8 cellular contexts compared by ENCODE assay signal in the genomic region with DNA sequence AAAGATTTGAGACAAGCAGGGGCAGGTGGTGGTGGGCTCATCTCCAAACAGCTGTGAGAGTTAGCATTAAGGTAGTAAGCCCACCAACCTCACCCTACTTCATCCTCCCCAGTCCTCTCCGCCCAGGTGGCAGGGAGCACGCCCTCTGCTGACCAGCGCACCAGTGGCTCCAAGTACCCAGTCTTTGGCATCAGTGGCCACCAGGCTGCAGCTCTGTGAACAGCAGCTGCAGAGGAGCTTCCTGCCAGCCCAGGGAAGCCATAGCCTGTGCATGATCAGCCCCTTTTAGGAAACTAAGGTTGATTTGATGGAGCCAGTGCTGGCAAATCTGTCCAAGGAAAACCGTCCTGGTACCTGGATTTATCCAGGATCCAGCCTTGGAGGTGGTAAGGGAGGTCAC. TPM values are rescaled to one million over a fixed set of nuclear protein-coding genes. Genes with fewer than 3 reads are reported as not detected.
A peak's percentile ranks its signal among the peaks of the same experiment; 100 is the strongest.
DNase-seq lines count a peak whose midpoint lies in the region; TF ChIP-seq lines count a peak whose summit lies in the region.

No MANE protein-coding gene starts in this region.

- CTCF ChIA-PET in activated CD4-positive, alpha-beta memory T cell treated with anti-CD3 and anti-CD28 coated beads, Interleukin-2, amount 10 ng/mL, durations not matched to agents 7 days and 5 days (lab: Charles Lee): interaction anchor here (0.7 to 6.0 kb wide), 10 partner anchors 10 to 80 kb away, joined by 3 to 40 read pairs (median 4); no protein-coding TSS in a partner anchor

- no peak overlapping the region for H3K27ac Mint-ChIP-seq in activated CD4-positive, alpha-beta memory T cell treated with anti-CD3 and anti-CD28 coated beads, Interleukin-2, amount 10 ng/mL, durations not matched to agents 7 days and 5 days

- H3K27me3 Mint-ChIP-seq in activated CD4-positive, alpha-beta memory T cell treated with anti-CD3 and anti-CD28 coated beads, Interleukin-2, amount 10 ng/mL, durations not matched to agents 7 days and 5 days: peaks cover 7% of the 10 kb centered on the region

- no peak overlapping the region for H3K4me3 ChIP-seq in LNCaP clone FGC (ENCODE audit: low read depth, low read length)

- TF ChIP-seq CTCF in GM20000 (IDR thresholded peaks at IDR 0.05; ENCODE audit: extremely low read depth, missing control alignments): peak; percentile 49
- peak; percentile 83 for TF ChIP-seq CTCF in LNCaP clone FGC (IDR thresholded peaks at IDR 0.05; ENCODE audit: control insufficient read depth, extremely low read depth, insufficient read depth)

- peak; percentile 45 for DNase-seq in COLO829 (ENCODE audit: low spot score)
- DNase-seq in GM20000 (ENCODE audit: low spot score): no peak
- DNase-seq in LNCaP clone FGC (ENCODE audit: low read depth): no peak
- peak; percentile 18 for DNase-seq in activated CD4-positive, alpha-beta memory T cell treated with anti-CD3 and anti-CD28 coated beads, Interleukin-2, amount 10 ng/mL, durations not matched to agents 7 days and 5 days
- peak; percentile 24 for DNase-seq in iris pigment epithelial cell (ENCODE audit: low read depth)
- no peak for DNase-seq in NCI-H1694 (lab: John Stamatoyannopoulos, UW)
- DNase-seq in NCI-H510A treated with DMSO at 0.1 percent for 48 hours (lab: John Stamatoyannopoulos, UW): no peak
- no peak for DNase-seq in retina

- no peaks in the 10 kb centered on the region for H3K9me3 Mint-ChIP-seq in activated CD4-positive, alpha-beta memory T cell treated with anti-CD3 and anti-CD28 coated beads, Interleukin-2, amount 10 ng/mL, durations not matched to agents 7 days and 5 days

- no peak overlapping the region for H3K4me3 Mint-ChIP-seq in activated CD4-positive, alpha-beta memory T cell treated with anti-CD3 and anti-CD28 coated beads, Interleukin-2, amount 10 ng/mL, durations not matched to agents 7 days and 5 days

- no peaks in the 10 kb centered on the region for H3K36me3 Mint-ChIP-seq in activated CD4-positive, alpha-beta memory T cell treated with anti-CD3 and anti-CD28 coated beads, Interleukin-2, amount 10 ng/mL, durations not matched to agents 7 days and 5 days (ENCODE audit: low read depth)

- POLR2A ChIA-PET in activated CD4-positive, alpha-beta memory T cell treated with anti-CD3 and anti-CD28 coated beads, Interleukin-2, amount 10 ng/mL, durations not matched to agents 7 days and 5 days (lab: Charles Lee): no interaction called here

- no peaks in the 10 kb centered on the region for H3K4me1 Mint-ChIP-seq in activated CD4-positive, alpha-beta memory T cell treated with anti-CD3 and anti-CD28 coated beads, Interleukin-2, amount 10 ng/mL, durations not matched to agents 7 days and 5 days

RNA-seq across cellular contexts. Expression of a gene that starts 21.7 kb away (rescaled TPM):
- 10 to 100 TPM; 12.1 to 13.2 TPM for total RNA-seq in activated CD4-positive, alpha-beta memory T cell treated with anti-CD3 and anti-CD28 coated beads, Interleukin-2, amount 10 ng/mL, durations not matched to agents 7 days and 5 days

RNA-seq across cellular contexts. Expression of a gene that starts 39.0 kb away (rescaled TPM):
- total RNA-seq in activated CD4-positive, alpha-beta memory T cell treated with anti-CD3 and anti-CD28 coated beads, Interleukin-2, amount 10 ng/mL, durations not matched to agents 7 days and 5 days: not detected

RNA-seq across cellular contexts. Expression of a gene that starts 59.7 kb away (rescaled TPM):
- total RNA-seq in activated CD4-positive, alpha-beta memory T cell treated with anti-CD3 and anti-CD28 coated beads, Interleukin-2, amount 10 ng/mL, durations not matched to agents 7 days and 5 days: under 1 TPM; 0.20 to 0.30 TPM

Comparison
In these comparisons a context has a peak if more than half of its experiments do, and no peak if none do; other contexts are left out.
1. DNase-seq: peak in COLO829 (single experiment), activated CD4-positive, alpha-beta memory T cell treated with anti-CD3 and anti-CD28 coated beads, Interleukin-2, amount 10 ng/mL, durations not matched to agents 7 days and 5 days (single experiment) and iris pigment epithelial cell (single experiment); none in GM20000 (single experiment), LNCaP clone FGC (single experiment), NCI-H1694 (single experiment), NCI-H510A treated with DMSO at 0.1 percent for 48 hours (single experiment) and retina (single experiment).